In the genomic region with DNA sequence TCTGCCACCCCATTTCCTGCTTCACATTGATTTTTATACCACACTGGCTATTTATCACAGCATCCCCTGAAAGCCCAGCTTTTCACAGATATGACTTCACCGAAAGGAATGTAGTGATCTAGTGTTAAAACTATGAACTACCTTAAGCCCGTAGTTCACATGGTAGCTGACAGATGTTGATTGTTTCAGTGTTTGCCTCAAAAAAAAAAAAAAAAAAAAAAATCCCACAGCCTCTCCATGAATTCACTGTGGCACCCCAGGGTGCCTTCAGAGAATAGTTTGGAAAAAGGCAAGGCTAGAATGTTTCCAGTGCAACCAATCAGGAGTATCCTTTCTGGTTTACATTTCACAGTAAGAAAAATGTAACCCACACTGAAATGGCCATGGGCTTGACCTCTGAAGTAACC, we compare ENCODE assay signal across 11 cellular contexts. TPM values are rescaled to one million over a fixed set of nuclear protein-coding genes. Genes with fewer than 3 reads are reported as not detected.
DNase-seq lines count a peak whose midpoint lies in the region; ATAC-seq and TF ChIP-seq lines count a peak whose summit lies in the region.
"Had no signal": no experiment of that assay in that cellular context is flagged by ENCODE, and none has a peak within 500 bp of the region (broad histone marks: within the 10 kb centered on the region; RNA-seq: fewer than 3 reads in every experiment).

No MANE protein-coding gene starts in this region.

- H3K4me3 ChIP-seq in fibroblast of the aortic adventitia (ENCODE audit: low read depth, low read length) (no peak overlapping the region), prostate gland (no peak overlapping the region)

- no peak for TF ChIP-seq CTCF in fibroblast of the aortic adventitia (IDR thresholded peaks at IDR 0.05; ENCODE audit: insufficient read depth, low read length)
- TF ChIP-seq CTCF in prostate gland (IDR thresholded peaks at IDR 0.05), result no peak

- no peaks in the 10 kb centered on the region for H3K27me3 ChIP-seq in prostate gland (replicated peaks; ENCODE audit: insufficient read depth)

- intact Hi-C loops in sciatic nerve (cut with DNase I) (no loop called here), prostate gland (cut with DNase I) (no loop called here)

- in situ Hi-C loops in SK-MEL-5 (cut with HindIII; ENCODE audit: low pct_unique_long_range_greater_than_20kb, low sequenced_read_pairs), result no loop called here

- no peak overlapping the region for H3K27ac ChIP-seq in prostate gland

- H3K36me3 ChIP-seq in prostate gland, result no peaks in the 10 kb centered on the region

- no peaks in the 10 kb centered on the region for H3K9me3 ChIP-seq in prostate gland

- no peak for TF ChIP-seq POLR2A in prostate gland (IDR thresholded peaks at IDR 0.05)

- no peaks in the 10 kb centered on the region for H3K4me1 ChIP-seq in prostate gland (replicated peaks)

- ATAC-seq in HG03439 (IDR thresholded peaks at IDR 0.05; ENCODE audit: unreplicated experiment) (no peak), sciatic nerve (no peak), GM18502 (IDR thresholded peaks at IDR 0.05; ENCODE audit: poor library complexity, unreplicated experiment) (no peak)

- DNase-seq in HCEC 1CT (peak; percentile 86), SK-MEL-5 (ENCODE audit: low read depth, low spot score) (peak; percentile 15), fibroblast of the aortic adventitia (ENCODE audit: low read depth) (peak; percentile 77), renal cortical epithelial cell (ENCODE audit: low read depth) (peak; percentile 98), sciatic nerve (ENCODE audit: low spot score) (no peak), prostate gland (ENCODE audit: low spot score) (no peak)
- DNase-seq: activated CD4-positive, alpha-beta T cell treated with anti-CD3 and anti-CD28 coated beads, Interleukin-2, amount 50 U/mL, for 48 hours; NCI-H2029; SIG-M5 had no signal

- 46% methylated on average over 2 of the region's 2 CpGs for WGBS in prostate gland

RNA-seq across cellular contexts. Expression of a gene that starts 37.1 kb away (rescaled TPM):
- 0.03 and 0.08 TPM in 2 replicates for total RNA-seq in SK-MEL-5 (2014; rRNA removed; shearing (Covaris generic))
- polyA plus RNA-seq in SK-MEL-5 (2015; cell fraction: cytosol; rRNA removed), result 0.01 TPM in 1 of 2 replicates, not detected in the other
- polyA plus RNA-seq in SK-MEL-5 (2015; cell fraction: nucleus; rRNA removed), result 6.2 TPM in 1 of 2 replicates, not detected in the other
- total RNA-seq in fibroblast of the aortic adventitia (ENCODE audit: low replicate concordance), result 49.1 and 50.9 TPM in 2 replicates
- 75.5 and 100 TPM in 2 replicates for total RNA-seq in renal cortical epithelial cell
- total RNA-seq in sciatic nerve, result 20.8 TPM
- 10 to 100 TPM; 15.2 to 16.9 TPM for total RNA-seq in prostate gland

Comparison
In these comparisons a context has a peak if more than half of its experiments do, and no peak if none do; other contexts are left out.
1. DNase-seq: peak in HCEC 1CT (single experiment), SK-MEL-5 (single experiment), fibroblast of the aortic adventitia (single experiment) and renal cortical epithelial cell (single experiment); none in sciatic nerve (single experiment) and prostate gland (single experiment).
2. RNA of a gene that starts 37.1 kb away (total RNA-seq): 75.5 to 100 TPM in renal cortical epithelial cell, 49.1 to 50.9 TPM in fibroblast of the aortic adventitia, 20.8 TPM in sciatic nerve (single experiment) and 15.2 to 16.9 TPM in prostate gland; 0.03 to 0.08 TPM in SK-MEL-5; every median in the first group is over 10 times any median in the second.